Comparison of ENCODE assay signal across 7 cellular contexts in genomic region chr19:35963514-35963913, GRCh38. TPM values are rescaled to one million over a fixed set of nuclear protein-coding genes. Genes with fewer than 3 reads are reported as not detected.
DNase-seq lines count a peak whose midpoint lies in the region; ATAC-seq and TF ChIP-seq lines count a peak whose summit lies in the region.

No MANE protein-coding gene starts in this region.

- H3K79me2 ChIP-seq in fibroblast of lung (ENCODE audit: control insufficient read depth, insufficient read depth, low read length) = no peaks in the 10 kb centered on the region

- H3K4me3 ChIP-seq in fibroblast of lung (replicated peaks in 1 of 4; ENCODE audit: control extremely low read depth in 1 of 4, insufficient read depth in 1 of 4, low read depth in 3 of 4, low read length in 4 of 4) (no peak overlapping the region), skeletal muscle cell (ENCODE audit: low read depth, low read length) (no peak overlapping the region), BE2C (ENCODE audit: low read depth, low read length) (no peak overlapping the region)

- no peaks in the 10 kb centered on the region for H3K9me3 ChIP-seq in fibroblast of lung (ENCODE audit: control insufficient read depth, insufficient read depth, low read depth, low read length)
- H3K9me3 ChIP-seq in BE2C = no peaks in the 10 kb centered on the region

- POLR2A ChIA-PET in T-cell (lab: Charles Lee) = no interaction called here

- H3K36me3 ChIP-seq in fibroblast of lung (ENCODE audit: control insufficient read depth, insufficient read depth, low read length) (no peaks in the 10 kb centered on the region), BE2C (no peaks in the 10 kb centered on the region)

- H2AFZ ChIP-seq in fibroblast of lung (ENCODE audit: low read length) = no peak overlapping the region

- no peaks in the 10 kb centered on the region for H4K20me1 ChIP-seq in fibroblast of lung (ENCODE audit: control insufficient read depth, extremely low read depth, insufficient read depth, low read length)

- H3K9ac ChIP-seq in fibroblast of lung (ENCODE audit: insufficient read depth, low read length) = no peak overlapping the region

- H3K36me3 Mint-ChIP-seq in T-cell = no peaks in the 10 kb centered on the region

- no peak for ATAC-seq in T-cell (replicated peaks in 1 of 4)

- H3K27me3 Mint-ChIP-seq in T-cell = peaks cover 3 to 8% of the 10 kb centered on the region in 2 donors

- peaks cover 18% of the 10 kb centered on the region for H3K27me3 ChIP-seq in fibroblast of lung (ENCODE audit: control insufficient read depth, insufficient read depth, low read length)
- H3K27me3 ChIP-seq in BE2C = peaks cover 16% of the 10 kb centered on the region

- H3K9me3 Mint-ChIP-seq in T-cell = no peaks in the 10 kb centered on the region

- TF ChIP-seq CTCF in fibroblast of lung (conservative IDR thresholded peaks at IDR 0.05 in 1 of 2, IDR thresholded peaks at IDR 0.05 in 1 of 2; ENCODE audit: low read depth in 1 of 2, low read length in 2 of 2) (no peak), BE2C (IDR thresholded peaks at IDR 0.05; ENCODE audit: low read depth, low read length) (no peak)

- no peaks in the 10 kb centered on the region for H3K4me1 ChIP-seq in fibroblast of lung (ENCODE audit: control insufficient read depth, extremely low read depth, insufficient read depth, low read length)
- no peaks in the 10 kb centered on the region for H3K4me1 ChIP-seq in BE2C

- no peak overlapping the region for H3K4me3 Mint-ChIP-seq in T-cell

- no peak overlapping the region for H3K27ac ChIP-seq in fibroblast of lung (ENCODE audit: insufficient read depth, low read length)

- DNase-seq in HK-2 (ENCODE audit: unreplicated experiment) = peak; percentile 29
- DNase-seq in T-cell = peak in 19 of 34 experiments; percentile 14 to 49 (median 39)
- peak; percentile 56 to 57 for DNase-seq in fibroblast of lung (ENCODE audit: low read depth in 2 of 2)
- peak; percentile 22 for DNase-seq in skeletal muscle cell (ENCODE audit: low read depth)
- DNase-seq in COLO829 (ENCODE audit: low spot score) = no peak
- no peak for DNase-seq in BE2C
- no peak for DNase-seq in NCI-H510A (lab: John Stamatoyannopoulos, UW)

- CTCF ChIA-PET in T-cell (lab: Charles Lee) = no interaction called here

- H3K4me1 Mint-ChIP-seq in T-cell = peaks cover 9 to 16% (median 13%) of the 10 kb centered on the region in 3 donors

- H3K4me2 ChIP-seq in fibroblast of lung (ENCODE audit: extremely low read depth, insufficient read depth, low read length) = no peak overlapping the region

- no peak overlapping the region for H3K27ac Mint-ChIP-seq in T-cell

RNA-seq across cellular contexts. Expression of gene LRFN3, which starts 27.3 kb away (rescaled TPM):
- total RNA-seq in T-cell = 10 to 100 TPM in 4 of 5 donors, 1 to 10 TPM in 1; 9.2 to 20.8 (median 15.3) TPM
- total RNA-seq in fibroblast of lung = 2.6 and 3.1 TPM in 2 replicates
- 2.2 and 2.6 TPM in 2 replicates for polyA plus RNA-seq in fibroblast of lung
- 6.6 and 9.6 TPM in 2 replicates for polyA plus RNA-seq in fibroblast of lung (2012)
- 9.7 and 12.2 TPM in 2 replicates for polyA minus RNA-seq in fibroblast of lung (ENCODE audit: low replicate concordance)
- polyA plus RNA-seq in BE2C (2012; ENCODE audit: insufficient read depth, insufficient read length, low read depth) = 21.5 TPM

RNA-seq across cellular contexts. Expression of gene SDHAF1, which starts 31.5 kb away (rescaled TPM):
- total RNA-seq in T-cell = 10 to 100 TPM; 10.2 to 30.5 (median 27.3) TPM
- total RNA-seq in fibroblast of lung = 7.8 and 11.8 TPM in 2 replicates
- polyA plus RNA-seq in fibroblast of lung = 5.6 and 6.4 TPM in 2 replicates
- polyA plus RNA-seq in fibroblast of lung (2012) = 8.0 and 8.5 TPM in 2 replicates
- polyA minus RNA-seq in fibroblast of lung (ENCODE audit: low replicate concordance) = 1.4 and 2.4 TPM in 2 replicates
- 38.6 TPM for polyA plus RNA-seq in BE2C (2012; ENCODE audit: insufficient read depth, insufficient read length, low read depth)

RNA-seq across cellular contexts. Expression of gene SYNE4, which starts 45.1 kb away (rescaled TPM):
- total RNA-seq in T-cell = 1 to 10 TPM; 3.2 to 4.4 (median 3.7) TPM
- total RNA-seq in fibroblast of lung = under 0.01 and 0.17 TPM in 2 replicates
- polyA plus RNA-seq in fibroblast of lung = 0.07 and 0.12 TPM in 2 replicates
- polyA plus RNA-seq in fibroblast of lung (2012) = 0.13 TPM in 1 of 2 replicates, not detected in the other
- polyA minus RNA-seq in fibroblast of lung (ENCODE audit: low replicate concordance) = not detected in 2 replicates
- polyA plus RNA-seq in BE2C (2012; ENCODE audit: insufficient read depth, insufficient read length, low read depth) = 0.31 TPM

RNA-seq across cellular contexts. Expression of gene ALKBH6, which starts 50.5 kb away (rescaled TPM):
- total RNA-seq in T-cell (10 to 100 TPM; 42.6 to 61.4 (median 51.2) TPM), fibroblast of lung (12.8 and 20.1 TPM in 2 replicates)
- 19.5 and 21.0 TPM in 2 replicates for polyA plus RNA-seq in fibroblast of lung
- polyA plus RNA-seq in fibroblast of lung (2012) = 24.6 and 26.8 TPM in 2 replicates
- 12.7 and 19.4 TPM in 2 replicates for polyA minus RNA-seq in fibroblast of lung (ENCODE audit: low replicate concordance)
- polyA plus RNA-seq in BE2C (2012; ENCODE audit: insufficient read depth, insufficient read length, low read depth) = 24.4 TPM

RNA-seq across cellular contexts. Expression of gene TYROBP, which starts 55.4 kb away (rescaled TPM):
- total RNA-seq in T-cell (1 to 10 TPM; 2.3 to 7.0 (median 2.9) TPM), fibroblast of lung (0.26 TPM in 1 of 2 replicates, not detected in the other)
- polyA plus RNA-seq in fibroblast of lung = not detected in 2 replicates
- polyA plus RNA-seq in fibroblast of lung (2012) = 0.31 TPM in 1 of 2 replicates, not detected in the other
- not detected in 2 replicates for polyA minus RNA-seq in fibroblast of lung (ENCODE audit: low replicate concordance)
- 1.5 TPM for polyA plus RNA-seq in BE2C (2012; ENCODE audit: insufficient read depth, insufficient read length, low read depth)

Comparison
In these comparisons a context has a peak if more than half of its experiments do, and no peak if none do; other contexts are left out.
1. DNase-seq: peak in HK-2 (single experiment), T-cell (19 of 34), fibroblast of lung (2 of 2) and skeletal muscle cell (single experiment); none in COLO829 (single experiment), BE2C (single experiment) and NCI-H510A (single experiment).